Comparison of ENCODE assay signal across 1 cellular context in the genomic region with DNA sequence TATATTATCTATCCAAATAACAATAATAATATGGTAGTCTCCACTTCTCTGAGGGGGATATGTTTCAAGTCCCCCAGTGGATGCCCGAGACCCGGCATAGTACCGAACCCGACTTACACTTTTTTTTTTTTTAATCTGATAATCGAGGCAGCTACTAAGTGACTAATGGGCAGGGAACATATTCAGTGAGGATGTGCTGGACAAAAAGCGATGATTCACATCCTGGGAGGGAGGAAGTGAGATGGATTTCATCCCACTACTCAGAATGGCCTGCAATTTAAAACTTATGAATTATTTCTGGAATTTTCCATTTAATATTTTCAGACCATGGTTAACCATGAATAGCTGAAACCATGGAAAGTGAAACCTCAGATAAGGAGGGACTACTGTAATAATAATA.
TF ChIP-seq lines count a peak whose summit lies in the region.

No MANE protein-coding gene starts in this region.

TF ChIP-seq in IMR-90, 13 proteins besides CTCF, POLR2A, EP300 and RAD21:
- TF ChIP-seq MXI1 (IDR thresholded peaks at IDR 0.05; ENCODE audit: borderline replicate concordance, low read depth, low read length) (no peak), ELK1 (IDR thresholded peaks at IDR 0.05; ENCODE audit: borderline replicate concordance, low read depth, low read length) (no peak), MAZ (IDR thresholded peaks at IDR 0.05; ENCODE audit: borderline replicate concordance, low read depth, low read length) (no peak), USF2 (IDR thresholded peaks at IDR 0.05; ENCODE audit: low read depth, low read length) (no peak), RFX5 (IDR thresholded peaks at IDR 0.05; ENCODE audit: low read depth, low read length) (no peak), RCOR1 (IDR thresholded peaks at IDR 0.05; ENCODE audit: insufficient replicate concordance, low read length) (no peak), SMC3 (IDR thresholded peaks at IDR 0.05; ENCODE audit: low read depth, low read length) (no peak), FOS (IDR thresholded peaks at IDR 0.05; ENCODE audit: low read depth, low read length) (no peak), CHD1 (IDR thresholded peaks at IDR 0.05; ENCODE audit: low read depth, low read length) (no peak), NFE2L2 (IDR thresholded peaks at IDR 0.05; ENCODE audit: low read depth, low read length) (no peak), MAFK (IDR thresholded peaks at IDR 0.05; ENCODE audit: low read depth, low read length) (no peak), CEBPB (IDR thresholded peaks at IDR 0.05; ENCODE audit: low read depth, low read length) (no peak), BHLHE40 (IDR thresholded peaks at IDR 0.05; ENCODE audit: low read depth, low read length) (no peak)
